Comparison of ENCODE assay signal across 27 cellular contexts in genomic region chr4:128906581-128906980, GRCh38.
"Had no signal": no experiment of that assay in that cellular context is flagged by ENCODE, and none has a peak within 500 bp of the region (broad histone marks: within the 10 kb centered on the region; RNA-seq: fewer than 3 reads in every experiment).

No MANE protein-coding gene starts in this region.

- ATAC-seq: activated CD8-positive, alpha-beta T cell treated with anti-CD3 and anti-CD28 coated beads for 36 hours; activated naive CD4-positive, alpha-beta T cell treated with anti-CD3 and anti-CD28 coated beads, Interleukin-2, amount 50 U/mL, for 72 hours; body of pancreas; Panc1 had no signal

- H3K36me3 ChIP-seq: adrenal gland, breast epithelium, MG63, SJSA1 had no signal

- H3K4me3 ChIP-seq: adrenal gland, body of pancreas, breast epithelium, MG63, SJSA1 had no signal

- H3K4me1 ChIP-seq: adrenal gland, body of pancreas, breast epithelium, SJSA1 had no signal

- H3K27me3 ChIP-seq: adrenal gland, body of pancreas, breast epithelium, MG63, SJSA1 had no signal

- H3K9me3 ChIP-seq: adrenal gland, body of pancreas, breast epithelium, MG63, SJSA1, SK-N-SH had no signal

- DNase-seq: activated CD4-positive, alpha-beta T cell treated with anti-CD3 and anti-CD28 coated beads, Interleukin-2, amount 10 ng/mL, durations not matched to agents 24 days and 14 days; activated CD4-positive, alpha-beta T cell treated with anti-CD3 and anti-CD28 coated beads, Interleukin-2, amount 50 U/mL, for 4 hours; activated CD8-positive, alpha-beta T cell treated with anti-CD3 and anti-CD28 coated beads for 36 hours; activated gamma-delta T cell treated with Interleukin-2 at 50 U/mL for 16 hours; activated naive CD4-positive, alpha-beta T cell treated with anti-CD3 and anti-CD28 coated beads for 36 hours; activated T-cell treated with anti-CD3 and anti-CD28 coated beads, Interleukin-2, amount 50 U/mL, for 24 hours; adrenal gland; body of pancreas; Kasumi-1; MG63; NCI-H1048; NCI-H1105 treated with DMSO at 0.1 percent for 48 hours; NCI-H1436; NCI-H1694; NCI-H1930; NCI-H2081 treated with DMSO at 0.1 percent for 48 hours; NCI-H226; NCI-H446 treated with DMSO at 0.1 percent for 48 hours; NCI-H524; NCI-H69; NCI-H82; SHP77 treated with DMSO at 0.1 percent for 48 hours; SK-N-SH had no signal

- H3K27ac ChIP-seq: adrenal gland, body of pancreas, breast epithelium, SJSA1 had no signal
